Comparison of ENCODE assay signal across 8 cellular contexts in genomic region chr15:61227269-61228024, GRCh38. TPM values are rescaled to one million over a fixed set of nuclear protein-coding genes. Genes with fewer than 3 reads are reported as not detected.
A peak's percentile ranks its signal among the peaks of the same experiment; 100 is the strongest.
DNase-seq lines count a peak whose midpoint lies in the region; FAIRE-seq and TF ChIP-seq lines count a peak whose summit lies in the region.

No MANE protein-coding gene starts in this region.

- H3K4me3 ChIP-seq in LNCaP clone FGC (ENCODE audit: low read depth, low read length) (peak overlapping the region; percentile 65), skin epidermis (peak overlapping the region; percentile 36 to 68 (median 54)), small intestine (ENCODE audit: low read depth in 1 of 2, low read length in 2 of 2) (peak overlapping the region in 1 of 2 donors; percentile 62)

- 1 to 2% (median 1%) methylated on average over 40 of the region's 40 CpGs for WGBS in small intestine, 3 donors

- peaks cover 96% of the 10 kb centered on the region for H3K27me3 Mint-ChIP-seq in Calu3 (ENCODE audit: unreplicated experiment)
- peaks cover 29% of the 10 kb centered on the region for H3K27me3 Mint-ChIP-seq in brain
- H3K27me3 Mint-ChIP-seq in immature natural killer cell (ENCODE audit: low read depth in 3 of 3) = peaks cover 6 to 15% (median 7%) of the 10 kb centered on the region in 3 donors

- H3K27ac Mint-ChIP-seq in Calu3 (ENCODE audit: unreplicated experiment) (no peak overlapping the region), brain (peak overlapping the region; percentile 52 to 93 (median 85)), immature natural killer cell (no peak overlapping the region)

- H3K27ac ChIP-seq in skin epidermis (peak overlapping the region in 13 of 21 experiments; percentile 10 to 73 (median 55)), small intestine (ENCODE audit: low read depth in 1 of 2, low read length in 1 of 2) (no peak overlapping the region)

- H3K9me3 ChIP-seq in small intestine (ENCODE audit: control insufficient read depth, low read depth) = no peaks in the 10 kb centered on the region

- no peak for DNase-seq in Calu3
- DNase-seq in LNCaP clone FGC (ENCODE audit: low read depth) = no peak
- no peak for DNase-seq in immature natural killer cell
- DNase-seq in small intestine = no peak
- no peak for DNase-seq in RCC 7860 (ENCODE audit: low spot score)
- no peak for DNase-seq in activated CD4-positive, alpha-beta T cell treated with anti-CD3 and anti-CD28 coated beads, Interleukin-2, amount 50 U/mL, for 4 hours

- no peaks in the 10 kb centered on the region for H3K9me3 Mint-ChIP-seq in Calu3 (ENCODE audit: low read depth, unreplicated experiment)
- no peaks in the 10 kb centered on the region for H3K9me3 Mint-ChIP-seq in brain
- H3K9me3 Mint-ChIP-seq in immature natural killer cell = no peaks in the 10 kb centered on the region

- peak overlapping the region; percentile 67 for H3K4me3 Mint-ChIP-seq in Calu3 (ENCODE audit: low read depth, unreplicated experiment)
- H3K4me3 Mint-ChIP-seq in brain = peak overlapping the region; percentile 94 to 100 (median 98)
- peak overlapping the region in 4 of 5 donors; percentile 17 to 56 (median 33) for H3K4me3 Mint-ChIP-seq in immature natural killer cell

- intact Hi-C loops in Calu3 (cut with micrococcal nuclease; ENCODE audit: unreplicated experiment) = no loop called here

- TF ChIP-seq CTCF in Calu3 (IDR thresholded peaks at IDR 0.05; ENCODE audit: unreplicated experiment) (no peak), LNCaP clone FGC (IDR thresholded peaks at IDR 0.05; ENCODE audit: control insufficient read depth, extremely low read depth, insufficient read depth) (no peak), brain (conservative IDR thresholded peaks at IDR 0.05) (no peak)

- BruUV-seq in Calu3 (replicated peaks; lab: Mats Ljungman, UMichigan) = no TSS peak

- peaks cover 7% of the 10 kb centered on the region in 2 donors for H3K27me3 ChIP-seq in small intestine (ENCODE audit: control insufficient read depth in 2 of 2, insufficient read depth in 2 of 2, low read length in 2 of 2)

- H3K36me3 ChIP-seq in small intestine (ENCODE audit: control insufficient read depth in 2 of 2, insufficient read depth in 2 of 2, low read length in 2 of 2) = no peaks in the 10 kb centered on the region

- no peak for FAIRE-seq in small intestine (lab: Jason Lieb, UNC)
- no peak for FAIRE-seq in RCC 7860 (lab: Jason Lieb, UNC)

- H3K4me1 Mint-ChIP-seq in Calu3 (ENCODE audit: low read depth, unreplicated experiment) = peaks cover 9% of the 10 kb centered on the region
- peaks cover 30% of the 10 kb centered on the region for H3K4me1 Mint-ChIP-seq in brain
- peaks cover 3 to 6% of the 10 kb centered on the region in 2 donors for H3K4me1 Mint-ChIP-seq in immature natural killer cell

- peaks cover 13% of the 10 kb centered on the region for H3K36me3 Mint-ChIP-seq in Calu3 (ENCODE audit: insufficient read depth, unreplicated experiment)
- no peaks in the 10 kb centered on the region for H3K36me3 Mint-ChIP-seq in brain
- no peaks in the 10 kb centered on the region for H3K36me3 Mint-ChIP-seq in immature natural killer cell

- CTCF ChIA-PET in Calu3 (lab: Charles Lee) = interaction anchor here (0.6 to 0.9 kb wide), 2 partner anchors 20 to 763 kb away, joined by 4 to 6 read pairs; no protein-coding TSS in a partner anchor

- no peaks in the 10 kb centered on the region for H3K4me1 ChIP-seq in small intestine (ENCODE audit: control insufficient read depth in 2 of 2, insufficient read depth in 1 of 2, low read depth in 1 of 2, low read length in 1 of 2)

RNA-seq across cellular contexts. Expression of gene RORA, which starts 1.7 kb away (rescaled TPM):
- total RNA-seq in Calu3 (2022) = 2.1 TPM in 2 replicates
- polyA plus RNA-seq in brain (ENCODE audit: insufficient read depth, low read depth, low replicate concordance) (11.9 TPM), immature natural killer cell (10 to 100 TPM; 45.4 to 79.2 (median 66.1) TPM), small intestine (1 to 10 TPM in 2 of 3 donors, under 1 TPM in 1; 0.89 to 1.6 (median 1.1) TPM)

Comparison
In these comparisons a context has a peak if more than half of its experiments do, and no peak if none do; other contexts are left out.
1. H3K27ac Mint-ChIP-seq: peak in brain (5 of 5); none in Calu3 (single experiment) and immature natural killer cell (0 of 6).
2. H3K4me3 Mint-ChIP-seq: peak in every context shown above with its lines; median percentile 98 in brain; 67 in Calu3; 33 in immature natural killer cell.
3. H3K27ac ChIP-seq: peak in skin epidermis (13 of 21); none in small intestine (0 of 2).